1 cellular context compared by ENCODE assay signal in genomic region chr19:53183146-53183545, GRCh38.
TF ChIP-seq lines count a peak whose summit lies in the region.

No MANE protein-coding gene starts in this region.

TF ChIP-seq in SK-N-SH, 30 proteins besides CTCF, POLR2A, EP300 and RAD21:
- TF ChIP-seq RFX5 (IDR thresholded peaks at IDR 0.05; ENCODE audit: low read length) (no peak), NFIC (IDR thresholded peaks at IDR 0.05; ENCODE audit: borderline replicate concordance) (peak; percentile 13; the same call in 1 of the 2 replicates), PBX3 (IDR thresholded peaks at IDR 0.05) (0 out of 2 replicates have a peak, but pooled peaks have one; percentile 12), TCF12 (IDR thresholded peaks at IDR 0.05) (peak; percentile 46; the same call in 1 of the 2 replicates), JUND (IDR thresholded peaks at IDR 0.05) (peak; percentile 70), YY1 (IDR thresholded peaks at IDR 0.05; ENCODE audit: low read depth) (no peak), MAX (IDR thresholded peaks at IDR 0.05; ENCODE audit: low read depth) (0 out of 2 replicates have a peak, but pooled peaks have one; percentile 24), POLR2AphosphoS5 (IDR thresholded peaks at IDR 0.05; ENCODE audit: low read depth, low read length) (no peak), FOSL2 (IDR thresholded peaks at IDR 0.05; ENCODE audit: borderline replicate concordance, low read depth) (peak; percentile 79)
